ENCODE assay signal across 28 cellular contexts in genomic region chr5:163938595-163938994, GRCh38.
DNase-seq lines count a peak whose midpoint lies in the region; ATAC-seq and TF ChIP-seq lines count a peak whose summit lies in the region.
"Had no signal": no experiment of that assay in that cellular context is flagged by ENCODE, and none has a peak within 500 bp of the region (broad histone marks: within the 10 kb centered on the region; RNA-seq: fewer than 3 reads in every experiment).

No MANE protein-coding gene starts in this region.

- no peak overlapping the region for H3K27ac Mint-ChIP-seq in T-helper 17 cell
- H3K27ac Mint-ChIP-seq: activated CD4-positive, alpha-beta memory T cell treated with anti-CD3 and anti-CD28 coated beads, Interleukin-2, amount 10 ng/mL, durations not matched to agents 7 days and 5 days; activated naive CD8-positive, alpha-beta T cell; activated T-helper 2 cell treated with anti-CD3 and anti-CD28 coated beads, Interferon-gamma antibody, Interleukin-2, Interleukin-4, amounts not matched to agents 10 μg/mL and 5 μg/mL and 100 μg/mL, durations not matched to agents 14 hours and 24 hours and 36 hours; CD8-positive, alpha-beta T cell; naive thymus-derived CD4-positive, alpha-beta T cell had no signal

- H3K27me3 ChIP-seq in BE2C, result no peaks in the 10 kb centered on the region
- H3K27me3 ChIP-seq: ascending aorta, SJCRH30, testis had no signal

- H3K36me3 Mint-ChIP-seq in T-helper 17 cell (ENCODE audit: low read depth), result peaks cover 2% of the 10 kb centered on the region
- H3K36me3 Mint-ChIP-seq: activated naive CD8-positive, alpha-beta T cell; CD8-positive, alpha-beta T cell; naive thymus-derived CD4-positive, alpha-beta T cell had no signal

- no peak overlapping the region for H3K4me3 Mint-ChIP-seq in T-helper 17 cell
- H3K4me3 Mint-ChIP-seq: activated CD4-positive, alpha-beta memory T cell treated with anti-CD3 and anti-CD28 coated beads, Interleukin-2, amount 10 ng/mL, durations not matched to agents 7 days and 5 days; activated naive CD8-positive, alpha-beta T cell; CD8-positive, alpha-beta T cell; central memory CD8-positive, alpha-beta T cell; naive thymus-derived CD4-positive, alpha-beta T cell had no signal

- no peaks in the 10 kb centered on the region for H3K27me3 Mint-ChIP-seq in T-helper 17 cell
- H3K27me3 Mint-ChIP-seq: activated CD4-positive, alpha-beta memory T cell treated with anti-CD3 and anti-CD28 coated beads, Interleukin-2, amount 10 ng/mL, durations not matched to agents 7 days and 5 days; activated naive CD8-positive, alpha-beta T cell; central memory CD8-positive, alpha-beta T cell; naive thymus-derived CD4-positive, alpha-beta T cell had no signal

- no peaks in the 10 kb centered on the region for H3K9me3 ChIP-seq in BE2C
- peaks cover 6% of the 10 kb centered on the region for H3K9me3 ChIP-seq in T-helper 17 cell (ENCODE audit: control insufficient read depth, low read length, poor library complexity, severe bottlenecking)
- H3K9me3 ChIP-seq: ascending aorta, psoas muscle, SJCRH30, testis had no signal

- ATAC-seq in HG03439 (IDR thresholded peaks at IDR 0.05; ENCODE audit: unreplicated experiment), result no peak
- no peak for ATAC-seq in T-helper 17 cell
- ATAC-seq: activated CD4-positive, CD25-positive, alpha-beta regulatory T cell treated with anti-CD3 and anti-CD28 coated beads, Interleukin-2, amount 50 U/mL, for 24 hours; CD8-positive, alpha-beta T cell; naive thymus-derived CD4-positive, alpha-beta T cell; psoas muscle had no signal

- no peak for TF ChIP-seq CTCF in BE2C (IDR thresholded peaks at IDR 0.05; ENCODE audit: low read depth, low read length)

- H3K4me3 ChIP-seq in BE2C (ENCODE audit: low read depth, low read length), result no peak overlapping the region
- H3K4me3 ChIP-seq: ascending aorta, psoas muscle, SJCRH30, testis had no signal

- peaks cover 2% of the 10 kb centered on the region for H3K4me1 Mint-ChIP-seq in T-helper 17 cell
- H3K4me1 Mint-ChIP-seq: activated CD4-positive, alpha-beta memory T cell treated with anti-CD3 and anti-CD28 coated beads, Interleukin-2, amount 10 ng/mL, durations not matched to agents 7 days and 5 days; central memory CD8-positive, alpha-beta T cell; naive thymus-derived CD4-positive, alpha-beta T cell had no signal

- DNase-seq in SIG-M5 treated with dmso at 0.1 percent for 504 hours (lab: John Stamatoyannopoulos, UW; ENCODE audit: unreplicated experiment) (peak; percentile 17), SIG-M5 (lab: John Stamatoyannopoulos, UW) (no peak), OCI-M1 (lab: John Stamatoyannopoulos, UW) (peak; percentile 38), fibroblast of gingiva (ENCODE audit: low read depth) (peak; percentile 2), BE2C (no peak), T-helper 17 cell (no peak)
- no peak for DNase-seq in stimulated activated CD4-positive, alpha-beta T cell treated with anti-CD3 and anti-CD28 coated beads, Interleukin-15, amount 100 ng/mL, for 24 hours
- DNase-seq: activated CD4-positive, alpha-beta memory T cell treated with anti-CD3 and anti-CD28 coated beads, Interleukin-2, amount 10 ng/mL, durations not matched to agents 7 days and 5 days; CD8-positive, alpha-beta T cell; GOT3; islet precursor cell; Karpas-422; midbrain; naive thymus-derived CD4-positive, alpha-beta T cell; NCI-H1092; NCI-H1930; NCI-H69; psoas muscle; SJCRH30; stimulated activated naive CD4-positive, alpha-beta T cell; T-helper 1 cell; testis had no signal

- no peaks in the 10 kb centered on the region for H3K4me1 ChIP-seq in BE2C
- H3K4me1 ChIP-seq: ascending aorta, psoas muscle, SJCRH30, testis had no signal

- H3K36me3 ChIP-seq in BE2C, result no peaks in the 10 kb centered on the region
- H3K36me3 ChIP-seq: ascending aorta had no signal

Comparison
In these comparisons a context has a peak if more than half of its experiments do, and no peak if none do; other contexts are left out.
1. DNase-seq: peak in SIG-M5 treated with dmso at 0.1 percent for 504 hours (single experiment), OCI-M1 (single experiment) and fibroblast of gingiva (single experiment); none in SIG-M5 (single experiment), BE2C (single experiment), stimulated activated CD4-positive, alpha-beta T cell treated with anti-CD3 and anti-CD28 coated beads, Interleukin-15, amount 100 ng/mL, for 24 hours (single experiment) and T-helper 17 cell (0 of 3).